8 cellular contexts compared by ENCODE assay signal in the genomic region with DNA sequence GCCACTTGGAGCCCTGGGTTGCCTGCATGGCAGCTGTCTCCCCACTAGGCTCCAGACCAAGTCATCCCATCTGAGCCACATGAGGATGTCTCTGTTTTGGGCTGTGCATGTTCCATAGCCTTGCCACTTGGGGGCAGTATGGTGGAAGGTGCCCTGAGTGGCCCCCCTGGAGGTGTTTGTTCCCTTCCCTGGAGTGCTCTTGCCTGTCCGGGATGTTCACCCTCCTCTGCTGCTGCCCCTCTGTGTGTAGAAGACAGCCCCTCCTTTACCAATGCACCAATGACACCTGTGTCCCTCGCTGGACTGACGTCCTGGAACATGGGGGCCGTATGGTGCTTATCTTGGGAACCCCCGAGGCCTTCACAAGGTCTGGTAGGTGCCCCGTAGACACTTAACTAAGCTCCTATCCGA.
DNase-seq lines count a peak whose midpoint lies in the region; ATAC-seq, FAIRE-seq and TF ChIP-seq lines count a peak whose summit lies in the region.

No MANE protein-coding gene starts in this region.

- peak; percentile 30 for TF ChIP-seq CTCF in HL-60 (IDR thresholded peaks at IDR 0.05; ENCODE audit: insufficient read depth, low read length)
- TF ChIP-seq CTCF in bronchial epithelial cell (IDR thresholded peaks at IDR 0.05; ENCODE audit: insufficient read depth, low read length, severe bottlenecking) = peak; percentile 39
- no peak for TF ChIP-seq CTCF in ascending aorta (IDR thresholded peaks at IDR 0.05)

- H3K9me3 Mint-ChIP-seq in activated naive CD8-positive, alpha-beta T cell treated with anti-CD3 and anti-CD28 coated beads, Interleukin-2, amount 10 ng/mL, durations not matched to agents 7 days and 5 days = no peaks in the 10 kb centered on the region
- H3K9me3 Mint-ChIP-seq in activated naive CD8-positive, alpha-beta T cell treated with anti-CD3 and anti-CD28 coated beads for 36 hours = no peaks in the 10 kb centered on the region
- no peaks in the 10 kb centered on the region for H3K9me3 Mint-ChIP-seq in immature natural killer cell

- H3K4me1 ChIP-seq in ascending aorta = no peaks in the 10 kb centered on the region

- no peak overlapping the region for H3K27ac ChIP-seq in HL-60 (replicated peaks)
- no peak overlapping the region for H3K27ac ChIP-seq in ascending aorta

- H3K27me3 ChIP-seq in HL-60 (ENCODE audit: insufficient read depth, poor library complexity, severe bottlenecking) = no peaks in the 10 kb centered on the region
- H3K27me3 ChIP-seq in bronchial epithelial cell (ENCODE audit: control insufficient read depth, insufficient read depth, low read length) = no peaks in the 10 kb centered on the region
- H3K27me3 ChIP-seq in ascending aorta = no peaks in the 10 kb centered on the region

- H3K27me3 Mint-ChIP-seq in activated naive CD8-positive, alpha-beta T cell treated with anti-CD3 and anti-CD28 coated beads, Interleukin-2, amount 10 ng/mL, durations not matched to agents 7 days and 5 days = no peaks in the 10 kb centered on the region
- no peaks in the 10 kb centered on the region for H3K27me3 Mint-ChIP-seq in activated naive CD8-positive, alpha-beta T cell treated with anti-CD3 and anti-CD28 coated beads for 36 hours
- H3K27me3 Mint-ChIP-seq in immature natural killer cell (ENCODE audit: low read depth in 3 of 3) = peaks cover 0 to 3% (median 0%) of the 10 kb centered on the region in 3 donors

- POLR2A ChIA-PET in activated naive CD8-positive, alpha-beta T cell treated with anti-CD3 and anti-CD28 coated beads, Interleukin-2, amount 10 ng/mL, durations not matched to agents 7 days and 5 days (lab: Charles Lee) = no interaction called here

- peak; percentile 39 for ATAC-seq in activated naive CD8-positive, alpha-beta T cell treated with anti-CD3 and anti-CD28 coated beads, Interleukin-2, amount 10 ng/mL, durations not matched to agents 7 days and 5 days (ENCODE audit: low read depth)
- peak; percentile 62 for ATAC-seq in stimulated activated naive CD8-positive, alpha-beta T cell treated with anti-CD3 and anti-CD28 coated beads, Interleukin-15, Interleukin-2, amounts not matched to agents 100 U/mL and 50 U/mL, for 24 hours

- H3K36me3 Mint-ChIP-seq in activated naive CD8-positive, alpha-beta T cell treated with anti-CD3 and anti-CD28 coated beads, Interleukin-2, amount 10 ng/mL, durations not matched to agents 7 days and 5 days = no peaks in the 10 kb centered on the region
- H3K36me3 Mint-ChIP-seq in activated naive CD8-positive, alpha-beta T cell treated with anti-CD3 and anti-CD28 coated beads for 36 hours = peaks cover 10% of the 10 kb centered on the region
- H3K36me3 Mint-ChIP-seq in immature natural killer cell = peaks cover 12 to 26% (median 17%) of the 10 kb centered on the region in 3 donors

- no peak for DNase-seq in activated naive CD8-positive, alpha-beta T cell treated with anti-CD3 and anti-CD28 coated beads, Interleukin-2, amount 10 ng/mL, durations not matched to agents 7 days and 5 days
- no peak for DNase-seq in activated naive CD8-positive, alpha-beta T cell treated with anti-CD3 and anti-CD28 coated beads for 36 hours
- peak in 1 of 2 experiments; percentile 5 for DNase-seq in HL-60 (ENCODE audit: low read depth in 1 of 2, low spot score in 1 of 2)
- no peak for DNase-seq in bronchial epithelial cell (ENCODE audit: low read depth)
- DNase-seq in stimulated activated naive CD8-positive, alpha-beta T cell treated with anti-CD3 and anti-CD28 coated beads, Interleukin-15, Interleukin-2, amounts not matched to agents 100 U/mL and 50 U/mL, for 24 hours = no peak
- DNase-seq in immature natural killer cell = no peak
- DNase-seq in NCI-H2196 (lab: John Stamatoyannopoulos, UW; ENCODE audit: unreplicated experiment) = no peak
- DNase-seq in ascending aorta (ENCODE audit: low spot score in 2 of 2) = no peak

- H3K4me1 Mint-ChIP-seq in activated naive CD8-positive, alpha-beta T cell treated with anti-CD3 and anti-CD28 coated beads, Interleukin-2, amount 10 ng/mL, durations not matched to agents 7 days and 5 days = no peaks in the 10 kb centered on the region
- peaks cover 3% of the 10 kb centered on the region for H3K4me1 Mint-ChIP-seq in activated naive CD8-positive, alpha-beta T cell treated with anti-CD3 and anti-CD28 coated beads for 36 hours
- H3K4me1 Mint-ChIP-seq in immature natural killer cell = peaks cover 0 to 5% of the 10 kb centered on the region in 2 donors

- no peak overlapping the region for H3K27ac Mint-ChIP-seq in activated naive CD8-positive, alpha-beta T cell treated with anti-CD3 and anti-CD28 coated beads, Interleukin-2, amount 10 ng/mL, durations not matched to agents 7 days and 5 days
- H3K27ac Mint-ChIP-seq in activated naive CD8-positive, alpha-beta T cell treated with anti-CD3 and anti-CD28 coated beads for 36 hours = no peak overlapping the region
- H3K27ac Mint-ChIP-seq in immature natural killer cell = no peak overlapping the region

- H3K4me3 Mint-ChIP-seq in activated naive CD8-positive, alpha-beta T cell treated with anti-CD3 and anti-CD28 coated beads, Interleukin-2, amount 10 ng/mL, durations not matched to agents 7 days and 5 days = no peak overlapping the region
- H3K4me3 Mint-ChIP-seq in activated naive CD8-positive, alpha-beta T cell treated with anti-CD3 and anti-CD28 coated beads for 36 hours = no peak overlapping the region
- no peak overlapping the region for H3K4me3 Mint-ChIP-seq in immature natural killer cell

- intact Hi-C loops in ascending aorta (cut with DNase I) = no loop called here

- no peaks in the 10 kb centered on the region for H3K9me3 ChIP-seq in ascending aorta

- no peak for FAIRE-seq in bronchial epithelial cell (lab: Jason Lieb, UNC)

- peaks cover 2% of the 10 kb centered on the region for H3K36me3 ChIP-seq in bronchial epithelial cell (ENCODE audit: control insufficient read depth, insufficient read depth, low read length)
- peaks cover under 1 to 12% of the 10 kb centered on the region in 2 donors for H3K36me3 ChIP-seq in ascending aorta

- H3K4me3 ChIP-seq in HL-60 (replicated peaks; ENCODE audit: insufficient read depth, low read length) (no peak overlapping the region), bronchial epithelial cell (ENCODE audit: low read depth, low read length) (no peak overlapping the region), ascending aorta (no peak overlapping the region)

Comparison
In these comparisons a context has a peak if more than half of its experiments do, and no peak if none do; other contexts are left out.
1. CTCF ChIP-seq: peak in HL-60 (single experiment) and bronchial epithelial cell (single experiment); none in ascending aorta (0 of 3).